ENCODE assay signal across 22 cellular contexts in the genomic region with DNA sequence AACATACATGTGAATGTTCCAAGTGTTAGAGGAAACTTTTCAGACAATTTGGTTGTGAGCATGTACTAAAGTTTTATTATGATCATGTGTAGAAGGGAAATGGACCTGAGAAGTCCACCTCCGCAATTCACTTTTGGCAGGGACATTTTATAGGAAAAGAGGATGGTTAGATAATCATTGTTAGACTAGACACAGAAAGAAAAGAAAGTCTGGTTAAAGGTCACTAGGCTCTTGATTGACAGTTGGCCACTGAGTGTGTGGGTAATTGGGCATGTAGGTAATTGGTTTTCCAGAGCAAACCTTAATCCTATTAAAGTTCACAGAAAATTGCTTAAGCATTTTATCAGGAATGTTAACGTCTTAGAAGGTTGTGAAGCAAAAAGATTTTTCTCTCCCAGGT.
"Had no signal": no experiment of that assay in that cellular context is flagged by ENCODE, and none has a peak within 500 bp of the region (broad histone marks: within the 10 kb centered on the region; RNA-seq: fewer than 3 reads in every experiment).

No MANE protein-coding gene starts in this region.

- H3K4me3 ChIP-seq: SK-N-MC had no signal

- H3K27ac ChIP-seq: SK-N-MC had no signal

- DNase-seq: activated B cell treated with CpG ODN at 0.5 μM for 24 hours; activated CD4-positive, alpha-beta memory T cell treated with anti-CD3 and anti-CD28 coated beads for 36 hours; activated CD4-positive, alpha-beta T cell treated with anti-CD3 and anti-CD28 coated beads for 1 hour; activated CD4-positive, alpha-beta T cell treated with anti-CD3 and anti-CD28 coated beads, Interleukin-2, amount 10 ng/mL, durations not matched to agents 7 days and 5 days; activated CD8-positive, alpha-beta memory T cell treated with anti-CD3 and anti-CD28 coated beads for 24 hours; activated effector memory CD4-positive, alpha-beta T cell treated with anti-CD3 and anti-CD28 coated beads, Interleukin-2, amount 50 U/mL, for 16 hours; activated naive CD4-positive, alpha-beta T cell treated with Interleukin-2 at 50 U/mL for 16 hours; activated naive CD8-positive, alpha-beta T cell treated with anti-CD3 and anti-CD28 coated beads, Interleukin-2, amount 50 U/mL, for 24 hours; activated T-cell treated with anti-CD3 and anti-CD28 coated beads, Interleukin-2, amount 50 U/mL, for 4 hours; amniotic stem cell; MM.1S; NCI-H1105; NCI-H1436; NCI-H1694 treated with DMSO at 0.1 percent for 48 hours; NCI-H2029 treated with DMSO at 0.1 percent for 48 hours; NCI-H446; SIG-M5; T-cell; T-helper 2 cell; T1000 had no signal

- ATAC-seq: activated naive CD4-positive, alpha-beta T cell treated with anti-CD3 and anti-CD28 coated beads, Interleukin-2, amount 50 U/mL, for 72 hours; activated naive CD8-positive, alpha-beta T cell treated with anti-CD3 and anti-CD28 coated beads, Interleukin-2, amount 50 U/mL, for 24 hours; activated T-cell treated with anti-CD3 and anti-CD28 coated beads, Interleukin-2, amount 50 U/mL, for 4 hours; T-cell had no signal
